ENCODE assay signal across 8 cellular contexts in the genomic region with DNA sequence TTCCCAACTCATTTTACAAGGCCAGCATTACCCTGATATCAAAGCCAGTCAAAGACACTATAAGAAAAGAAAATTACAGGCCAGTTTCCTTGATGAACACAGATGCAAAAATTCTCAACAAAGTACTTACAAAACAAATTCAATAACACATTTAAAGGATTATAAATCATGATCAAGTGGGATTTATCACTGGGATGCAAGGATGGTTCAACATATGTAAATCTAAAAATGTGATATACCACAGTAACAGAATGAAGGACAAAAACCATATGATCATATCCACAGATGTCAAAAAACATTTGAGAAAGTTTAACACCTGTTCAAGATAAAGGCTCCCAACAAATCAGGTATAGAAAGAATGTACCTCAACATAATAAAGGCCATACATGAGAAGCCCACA.
"Had no signal": no experiment of that assay in that cellular context is flagged by ENCODE, and none has a peak within 500 bp of the region (broad histone marks: within the 10 kb centered on the region; RNA-seq: fewer than 3 reads in every experiment).

No MANE protein-coding gene starts in this region.

- DNase-seq: GDM1, GF-D8 had no signal

- ATAC-seq: GM12878 had no signal

- FAIRE-seq: G401.6, GM12878, GM12891, GM12892, GM18507, GM19239 had no signal

- H3K4me3 ChIP-seq: GM12878 had no signal
